In the genomic region with DNA sequence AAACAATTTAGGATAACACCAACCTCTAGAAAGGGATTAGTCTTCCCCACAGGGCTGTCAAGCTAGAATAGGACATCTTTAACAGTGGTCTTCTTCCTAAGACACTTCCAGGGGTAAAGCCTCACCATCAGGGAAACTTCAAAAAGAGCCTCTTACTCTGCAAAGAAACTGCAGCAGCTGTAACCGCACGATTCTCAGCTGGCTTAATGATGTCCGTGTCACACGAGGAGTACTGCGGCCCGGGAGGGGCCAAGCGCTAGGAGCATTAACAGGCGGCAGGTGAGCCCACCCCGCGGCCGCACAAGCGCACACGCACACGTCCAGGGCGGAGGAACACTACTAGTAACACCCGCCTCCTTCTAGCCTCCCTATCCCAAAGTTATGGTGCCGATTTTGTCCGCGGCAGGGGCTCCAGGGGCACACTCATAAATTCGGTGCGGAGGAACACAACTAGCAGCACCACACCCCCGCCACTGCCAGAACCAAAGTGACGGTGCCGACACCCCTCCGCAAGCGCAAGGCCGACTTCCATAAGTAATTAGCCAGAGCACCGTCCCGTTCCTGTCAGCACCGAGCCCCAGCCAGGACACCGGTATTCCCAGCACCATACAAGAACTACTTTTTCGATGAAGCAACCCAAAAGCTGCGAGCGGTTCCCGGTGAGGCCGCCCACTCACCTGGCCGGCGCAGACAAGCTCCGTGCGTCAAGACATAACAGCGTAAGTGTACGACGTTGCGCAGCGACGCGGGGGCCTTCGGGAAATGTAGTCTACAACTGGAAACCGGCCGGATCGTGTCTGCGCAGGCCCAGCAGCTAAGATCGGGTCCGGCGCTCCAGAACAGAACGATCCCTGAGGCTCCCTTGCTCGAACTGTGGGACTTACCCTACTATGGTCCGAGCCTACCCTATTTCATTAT, we compare ENCODE assay signal across 8 cellular contexts. TPM values are rescaled to one million over a fixed set of nuclear protein-coding genes. Genes with fewer than 3 reads are reported as not detected.
DNase-seq lines count a peak whose midpoint lies in the region; ATAC-seq and TF ChIP-seq lines count a peak whose summit lies in the region.

A gene (plus strand): TSS at position 813 of the 918 bp plus-strand sequence. CDS start 3,572 bp downstream, outside the sequence.
A gene (minus strand): TSS at position 729 of the 918 bp plus-strand sequence. CDS start 8,116 bp downstream, outside the sequence.

- ATAC-seq in GM21576 (IDR thresholded peaks at IDR 0.05; ENCODE audit: unreplicated experiment), result peak; percentile 94
- peak; percentile 92 to 93 for ATAC-seq in naive B cell (ENCODE audit: low read depth in 2 of 2)
- ATAC-seq in stimulated activated effector memory CD8-positive, alpha-beta T cell treated with anti-CD3 and anti-CD28 coated beads, Interleukin-12 subunit alpha, Interleukin-12 subunit beta, amount 100 ng/mL, for 72 hours, result peak; percentile 99

- peaks cover 5% of the 10 kb centered on the region for H3K36me3 Mint-ChIP-seq in activated T-helper 2 cell treated with anti-CD3 and anti-CD28 coated beads, Interferon-gamma antibody, Interleukin-2, Interleukin-4, amounts not matched to agents 10 μg/mL and 5 μg/mL and 100 μg/mL, durations not matched to agents 14 hours and 24 hours and 36 hours (ENCODE audit: low read depth)
- H3K36me3 Mint-ChIP-seq in naive B cell, result peaks cover 21% of the 10 kb centered on the region in 2 donors
- peaks cover 10% of the 10 kb centered on the region for H3K36me3 Mint-ChIP-seq in stimulated activated effector memory CD8-positive, alpha-beta T cell treated with anti-CD3 and anti-CD28 coated beads, Interleukin-12 subunit alpha, Interleukin-12 subunit beta, amount 100 ng/mL, for 72 hours

- peak within 1 kb of the TSS; percentile 90 for H3K4me3 Mint-ChIP-seq in activated T-helper 2 cell treated with anti-CD3 and anti-CD28 coated beads, Interferon-gamma antibody, Interleukin-2, Interleukin-4, amounts not matched to agents 10 μg/mL and 5 μg/mL and 100 μg/mL, durations not matched to agents 14 hours and 24 hours and 36 hours (ENCODE audit: low read depth)
- H3K4me3 Mint-ChIP-seq in naive B cell, result peak within 1 kb of the TSS; percentile 95 to 100 (median 98)
- peak within 1 kb of the TSS; percentile 99 for H3K4me3 Mint-ChIP-seq in stimulated activated effector memory CD8-positive, alpha-beta T cell treated with anti-CD3 and anti-CD28 coated beads, Interleukin-12 subunit alpha, Interleukin-12 subunit beta, amount 100 ng/mL, for 72 hours

- H3K9me3 ChIP-seq in fibroblast of lung (ENCODE audit: control insufficient read depth, insufficient read depth, low read depth, low read length), result no peaks in the 10 kb centered on the region

- H3K4me1 ChIP-seq in fibroblast of lung (ENCODE audit: control insufficient read depth, extremely low read depth, insufficient read depth, low read length), result peaks cover 2% of the 10 kb centered on the region

- no peaks in the 10 kb centered on the region for H3K27me3 ChIP-seq in fibroblast of lung (ENCODE audit: control insufficient read depth, insufficient read depth, low read length)

- peak within 1 kb of the TSS; percentile 88 for H3K27ac Mint-ChIP-seq in activated T-helper 2 cell treated with anti-CD3 and anti-CD28 coated beads, Interferon-gamma antibody, Interleukin-2, Interleukin-4, amounts not matched to agents 10 μg/mL and 5 μg/mL and 100 μg/mL, durations not matched to agents 14 hours and 24 hours and 36 hours
- H3K27ac Mint-ChIP-seq in naive B cell, result peak within 1 kb of the TSS; percentile 98 to 100 (median 99)
- H3K27ac Mint-ChIP-seq in stimulated activated effector memory CD8-positive, alpha-beta T cell treated with anti-CD3 and anti-CD28 coated beads, Interleukin-12 subunit alpha, Interleukin-12 subunit beta, amount 100 ng/mL, for 72 hours, result peak within 1 kb of the TSS; percentile 98

- peaks cover 60% of the 10 kb centered on the region for H3K9me3 Mint-ChIP-seq in activated T-helper 2 cell treated with anti-CD3 and anti-CD28 coated beads, Interferon-gamma antibody, Interleukin-2, Interleukin-4, amounts not matched to agents 10 μg/mL and 5 μg/mL and 100 μg/mL, durations not matched to agents 14 hours and 24 hours and 36 hours
- H3K9me3 Mint-ChIP-seq in naive B cell, result peaks cover 5 to 42% (median 17%) of the 10 kb centered on the region in 7 donors
- peaks cover 7% of the 10 kb centered on the region for H3K9me3 Mint-ChIP-seq in stimulated activated effector memory CD8-positive, alpha-beta T cell treated with anti-CD3 and anti-CD28 coated beads, Interleukin-12 subunit alpha, Interleukin-12 subunit beta, amount 100 ng/mL, for 72 hours

- intact Hi-C loops in activated T-helper 2 cell treated with anti-CD3 and anti-CD28 coated beads, Interferon-gamma antibody, Interleukin-2, Interleukin-4, amounts not matched to agents 10 μg/mL and 5 μg/mL and 100 μg/mL, durations not matched to agents 14 hours and 24 hours and 36 hours (cut with micrococcal nuclease), result loop anchor here (1.0 to 2.0 kb wide), 5 partner anchors 61 to 377 kb away; a partner anchor contains a TSS

- H4K20me1 ChIP-seq in fibroblast of lung (ENCODE audit: control insufficient read depth, extremely low read depth, insufficient read depth, low read length), result no peaks in the 10 kb centered on the region

- peak; percentile 91 for DNase-seq in DMS114 treated with DMSO at 0.1 percent for 48 hours (lab: John Stamatoyannopoulos, UW; ENCODE audit: unreplicated experiment)
- peak; percentile 94 for DNase-seq in KBM-7
- peak; percentile 88 for DNase-seq in RPMI7951 (ENCODE audit: low read depth)
- DNase-seq in activated T-helper 2 cell treated with anti-CD3 and anti-CD28 coated beads, Interferon-gamma antibody, Interleukin-2, Interleukin-4, amounts not matched to agents 10 μg/mL and 5 μg/mL and 100 μg/mL, durations not matched to agents 14 hours and 24 hours and 36 hours (ENCODE audit: low spot score), result peak; percentile 82
- peak; percentile 93 to 97 for DNase-seq in fibroblast of lung (ENCODE audit: low read depth in 2 of 2)
- DNase-seq in naive B cell, result peak; percentile 89
- peak; percentile 73 to 92 for DNase-seq in stimulated activated effector memory CD8-positive, alpha-beta T cell treated with anti-CD3 and anti-CD28 coated beads, Interleukin-12 subunit alpha, Interleukin-12 subunit beta, amount 100 ng/mL, for 72 hours (ENCODE audit: low spot score in 2 of 2)

- peak within 1 kb of the TSS; percentile 68 to 98 (median 83) for H3K4me3 ChIP-seq in fibroblast of lung (replicated peaks in 1 of 4; ENCODE audit: control extremely low read depth in 1 of 4, insufficient read depth in 1 of 4, low read depth in 3 of 4, low read length in 4 of 4)

- peak within 1 kb of the TSS; percentile 96 for H2AFZ ChIP-seq in fibroblast of lung (ENCODE audit: low read length)

- peak within 1 kb of the TSS; percentile 69 for H3K27ac ChIP-seq in fibroblast of lung (ENCODE audit: insufficient read depth, low read length)

- no peaks in the 10 kb centered on the region for H3K36me3 ChIP-seq in fibroblast of lung (ENCODE audit: control insufficient read depth, insufficient read depth, low read length)

- peak within 1 kb of the TSS; percentile 47 for H3K9ac ChIP-seq in fibroblast of lung (ENCODE audit: insufficient read depth, low read length)

- H3K79me2 ChIP-seq in fibroblast of lung (ENCODE audit: control insufficient read depth, insufficient read depth, low read length), result no peaks in the 10 kb centered on the region

- no peaks in the 10 kb centered on the region for H3K27me3 Mint-ChIP-seq in activated T-helper 2 cell treated with anti-CD3 and anti-CD28 coated beads, Interferon-gamma antibody, Interleukin-2, Interleukin-4, amounts not matched to agents 10 μg/mL and 5 μg/mL and 100 μg/mL, durations not matched to agents 14 hours and 24 hours and 36 hours (ENCODE audit: low read depth)
- no peaks in the 10 kb centered on the region for H3K27me3 Mint-ChIP-seq in naive B cell

- TF ChIP-seq CTCF in fibroblast of lung (conservative IDR thresholded peaks at IDR 0.05 in 1 of 2, IDR thresholded peaks at IDR 0.05 in 1 of 2; ENCODE audit: low read depth in 1 of 2, low read length in 2 of 2), result no peak

- peak within 1 kb of the TSS; percentile 98 for H3K4me2 ChIP-seq in fibroblast of lung (ENCODE audit: extremely low read depth, insufficient read depth, low read length)

- peaks cover 17% of the 10 kb centered on the region for H3K4me1 Mint-ChIP-seq in activated T-helper 2 cell treated with anti-CD3 and anti-CD28 coated beads, Interferon-gamma antibody, Interleukin-2, Interleukin-4, amounts not matched to agents 10 μg/mL and 5 μg/mL and 100 μg/mL, durations not matched to agents 14 hours and 24 hours and 36 hours (ENCODE audit: low read depth)
- H3K4me1 Mint-ChIP-seq in naive B cell, result peaks cover 24 to 33% (median 29%) of the 10 kb centered on the region in 3 donors
- peaks cover 25% of the 10 kb centered on the region for H3K4me1 Mint-ChIP-seq in stimulated activated effector memory CD8-positive, alpha-beta T cell treated with anti-CD3 and anti-CD28 coated beads, Interleukin-12 subunit alpha, Interleukin-12 subunit beta, amount 100 ng/mL, for 72 hours

- in situ Hi-C loops in KBM-7 (cut with MboI; ENCODE audit: low pct_unique_long_range_greater_than_20kb, low sequenced_read_pairs), result no loop called here

RNA-seq across cellular contexts. Expression of the first gene that starts in this region (rescaled TPM):
- 0.78 and 0.96 TPM in 2 replicates for total RNA-seq in RPMI7951 (2014; rRNA removed; shearing (Covaris generic))
- 0.41 and 0.46 TPM in 2 replicates for total RNA-seq in activated T-helper 2 cell treated with anti-CD3 and anti-CD28 coated beads, Interferon-gamma antibody, Interleukin-2, Interleukin-4, amounts not matched to agents 10 μg/mL and 5 μg/mL and 100 μg/mL, durations not matched to agents 14 hours and 24 hours and 36 hours
- total RNA-seq in fibroblast of lung, result 1.0 and 1.3 TPM in 2 replicates
- polyA plus RNA-seq in fibroblast of lung (0.35 and 0.44 TPM in 2 replicates), naive B cell (ENCODE audit: low read depth in 6 of 6) (1 to 10 TPM; 3.5 to 9.5 (median 5.6) TPM)
- polyA plus RNA-seq in fibroblast of lung (2012), result 0.16 and 0.57 TPM in 2 replicates
- not detected in 2 replicates for polyA minus RNA-seq in fibroblast of lung (ENCODE audit: low replicate concordance)

RNA-seq across cellular contexts. Expression of the second gene that starts in this region (rescaled TPM):
- total RNA-seq in RPMI7951 (2014; rRNA removed; shearing (Covaris generic)), result 2.6 and 4.2 TPM in 2 replicates
- 0.50 and 0.67 TPM in 2 replicates for total RNA-seq in activated T-helper 2 cell treated with anti-CD3 and anti-CD28 coated beads, Interferon-gamma antibody, Interleukin-2, Interleukin-4, amounts not matched to agents 10 μg/mL and 5 μg/mL and 100 μg/mL, durations not matched to agents 14 hours and 24 hours and 36 hours
- 3.1 and 4.1 TPM in 2 replicates for total RNA-seq in fibroblast of lung
- polyA plus RNA-seq in fibroblast of lung, result 1.3 and 1.9 TPM in 2 replicates
- polyA plus RNA-seq in fibroblast of lung (2012), result 0.80 and 1.2 TPM in 2 replicates
- polyA minus RNA-seq in fibroblast of lung (ENCODE audit: low replicate concordance), result not detected in 2 replicates
- 10 to 100 TPM in 2 of 6 donors, 1 to 10 TPM in 4; 4.3 to 11.4 (median 8.7) TPM for polyA plus RNA-seq in naive B cell (ENCODE audit: low read depth in 6 of 6)

Comparison
In these comparisons a context has a peak if more than half of its experiments do, and no peak if none do; other contexts are left out.
1. Peak in every context shown above with its lines: DNase-seq, ATAC-seq, H3K4me3 ChIP-seq and H3K27ac ChIP-seq.
2. Peak in DNase-seq in activated T-helper 2 cell treated with anti-CD3 and anti-CD28 coated beads, Interferon-gamma antibody, Interleukin-2, Interleukin-4, amounts not matched to agents 10 μg/mL and 5 μg/mL and 100 μg/mL, durations not matched to agents 14 hours and 24 hours and 36 hours; RNA of the genes that start here not detected or under 1 TPM.